Comparison of ENCODE assay signal across 14 cellular contexts in genomic region chr12:105493091-105493615, GRCh38.
"Had no signal": no experiment of that assay in that cellular context is flagged by ENCODE, and none has a peak within 500 bp of the region (broad histone marks: within the 10 kb centered on the region; RNA-seq: fewer than 3 reads in every experiment).

No MANE protein-coding gene starts in this region.

- H3K27me3 ChIP-seq: tibial nerve had no signal

- H3K4me3 ChIP-seq: tibial nerve had no signal

- H3K36me3 ChIP-seq: tibial nerve had no signal

- H3K27ac ChIP-seq: tibial nerve had no signal

- H3K4me1 ChIP-seq: tibial nerve had no signal

- FAIRE-seq: bronchial epithelial cell, endometrium had no signal

- DNase-seq: activated CD4-positive, alpha-beta T cell treated with anti-CD3 and anti-CD28 coated beads, Interleukin-2, amount 50 U/mL, for 1 hour; activated naive CD8-positive, alpha-beta T cell treated with anti-CD3 and anti-CD28 coated beads, Interleukin-2, amount 10 ng/mL, durations not matched to agents 7 days and 5 days; aorta; hippocampal formation; left ventricle myocardium superior; stimulated activated CD4-positive, alpha-beta T cell treated with anti-CD3 and anti-CD28 coated beads, Interleukin-15, amount 100 ng/mL, for 24 hours; stimulated activated CD4-positive, alpha-beta T cell treated with anti-CD3 and anti-CD28 coated beads, Interleukin-4, amount 100 ng/mL, for 24 hours; stimulated activated naive CD4-positive, alpha-beta T cell treated with Interleukin-2 at 50 U/mL for 16 hours; substantia nigra; T-cell; T1000 had no signal
